ENCODE assay signal across 13 cellular contexts in the genomic region with DNA sequence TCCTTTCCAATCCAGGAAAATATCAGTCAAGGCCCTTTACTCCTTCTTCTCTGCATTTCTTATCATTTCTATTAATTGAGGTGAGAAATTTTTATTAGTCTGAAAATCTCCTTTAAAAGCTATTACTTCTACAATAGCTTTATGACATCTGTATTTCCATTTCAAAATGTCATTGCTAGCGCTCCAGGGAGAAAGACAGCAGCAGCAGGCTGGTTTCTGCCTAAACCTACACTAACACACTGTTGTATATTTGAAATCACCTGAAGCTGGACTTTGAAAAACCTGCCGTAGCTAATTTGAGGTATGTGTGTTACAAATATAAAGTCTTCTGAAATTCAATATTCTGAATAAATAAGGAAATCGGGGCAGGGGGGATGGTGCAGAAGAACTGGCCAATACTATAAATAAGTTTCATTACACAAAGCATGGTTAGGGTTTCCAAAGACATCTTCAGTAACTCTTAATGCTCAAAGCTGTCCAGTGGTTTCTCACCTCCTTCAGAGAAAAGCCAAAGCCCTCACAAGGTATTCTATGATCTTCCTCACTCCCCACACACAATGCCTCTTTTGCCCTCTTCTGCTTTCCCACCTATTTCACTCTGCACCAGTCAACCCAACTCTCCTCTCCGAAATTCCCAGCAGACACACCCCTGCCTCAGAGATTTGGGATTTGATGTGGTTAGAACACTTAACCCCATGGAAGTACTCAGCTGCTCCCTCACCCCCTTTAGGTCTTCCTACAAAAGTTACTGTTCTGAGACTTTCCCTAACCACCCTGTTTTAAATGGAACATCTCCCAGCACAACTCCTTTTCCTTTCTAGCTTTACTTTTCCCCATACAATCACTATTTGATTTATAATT.
A peak's percentile ranks its signal among the peaks of the same experiment; 100 is the strongest.
DNase-seq lines count a peak whose midpoint lies in the region; ATAC-seq and TF ChIP-seq lines count a peak whose summit lies in the region.
"Had no signal": no experiment of that assay in that cellular context is flagged by ENCODE, and none has a peak within 500 bp of the region (broad histone marks: within the 10 kb centered on the region; RNA-seq: fewer than 3 reads in every experiment).

No MANE protein-coding gene starts in this region.

- H3K4me1 Mint-ChIP-seq in activated T-cell treated with anti-CD3 and anti-CD28 coated beads, Interleukin-2, amount 50 U/mL, for 72 hours (ENCODE audit: low read depth) = peaks cover 2% of the 10 kb centered on the region
- peaks cover 55% of the 10 kb centered on the region for H3K4me1 Mint-ChIP-seq in central memory CD8-positive, alpha-beta T cell
- no peaks in the 10 kb centered on the region for H3K4me1 Mint-ChIP-seq in neural progenitor cell

- TF ChIP-seq CTCF in neural progenitor cell (IDR thresholded peaks at IDR 0.05) = no peak

- peaks cover 0 to 1% of the 10 kb centered on the region in 2 donors for H3K36me3 Mint-ChIP-seq in activated T-cell treated with anti-CD3 and anti-CD28 coated beads, Interleukin-2, amount 50 U/mL, for 72 hours (ENCODE audit: insufficient read depth in 2 of 2)
- H3K36me3 Mint-ChIP-seq in central memory CD8-positive, alpha-beta T cell (ENCODE audit: insufficient read depth) = no peaks in the 10 kb centered on the region
- no peaks in the 10 kb centered on the region for H3K36me3 Mint-ChIP-seq in neural progenitor cell

- H3K36me3 ChIP-seq in neural progenitor cell = no peaks in the 10 kb centered on the region
- H3K36me3 ChIP-seq: HAP-1 had no signal

- H3K9me3 Mint-ChIP-seq in activated T-cell treated with anti-CD3 and anti-CD28 coated beads, Interleukin-2, amount 50 U/mL, for 72 hours = no peaks in the 10 kb centered on the region
- H3K9me3 Mint-ChIP-seq in central memory CD8-positive, alpha-beta T cell = no peaks in the 10 kb centered on the region
- no peaks in the 10 kb centered on the region for H3K9me3 Mint-ChIP-seq in neural progenitor cell

- no peaks in the 10 kb centered on the region for H3K27me3 Mint-ChIP-seq in activated T-cell treated with anti-CD3 and anti-CD28 coated beads, Interleukin-2, amount 50 U/mL, for 72 hours (ENCODE audit: low read depth)
- no peaks in the 10 kb centered on the region for H3K27me3 Mint-ChIP-seq in central memory CD8-positive, alpha-beta T cell
- H3K27me3 Mint-ChIP-seq in neural progenitor cell (ENCODE audit: insufficient read depth, low read depth) = no peaks in the 10 kb centered on the region

- H3K9ac ChIP-seq in neural progenitor cell = no peak overlapping the region

- ATAC-seq in activated T-cell treated with anti-CD3 and anti-CD28 coated beads, Interleukin-2, amount 50 U/mL, for 72 hours (replicated peaks in 1 of 2) = no peak
- no peak for ATAC-seq in central memory CD8-positive, alpha-beta T cell (replicated peaks; ENCODE audit: extremely low read depth, poor library complexity, severe bottlenecking)
- no peak for ATAC-seq in GM21381 (IDR thresholded peaks at IDR 0.05; ENCODE audit: unreplicated experiment)
- ATAC-seq: PC-3 had no signal

- no peaks in the 10 kb centered on the region for H3K27me3 ChIP-seq in neural progenitor cell

- H3F3A ChIP-seq in neural progenitor cell (ENCODE audit: low read depth) = no peaks in the 10 kb centered on the region

- DNase-seq in activated T-cell treated with anti-CD3 and anti-CD28 coated beads, Interleukin-2, amount 50 U/mL, for 72 hours = no peak
- DNase-seq in activated T-cell treated with anti-CD3 and anti-CD28 coated beads for 4 hours (no peak), neural progenitor cell (ENCODE audit: low spot score) (no peak), NCI-H1436 (lab: John Stamatoyannopoulos, UW) (no peak), hepatic stellate cell (ENCODE audit: low spot score) (no peak), NCI-H1092 treated with DMSO at 0.1 percent for 48 hours (lab: John Stamatoyannopoulos, UW) (no peak)
- no peak for DNase-seq in central memory CD8-positive, alpha-beta T cell (ENCODE audit: low spot score in 2 of 2)
- DNase-seq: C1 segment of cervical spinal cord, NCI-H1694, NCI-H748 treated with DMSO at 0.1 percent for 48 hours, PC-3 had no signal

- no peak overlapping the region for H3K4me2 ChIP-seq in neural progenitor cell

- H3K27ac ChIP-seq in neural progenitor cell = no peak overlapping the region

- no peaks in the 10 kb centered on the region for H3K9me3 ChIP-seq in neural progenitor cell (ENCODE audit: low read depth)
- H3K9me3 ChIP-seq: HAP-1 had no signal

- peaks cover 4% of the 10 kb centered on the region for H4K20me1 ChIP-seq in neural progenitor cell (ENCODE audit: low read depth)

- no peaks in the 10 kb centered on the region for H3K4me1 ChIP-seq in neural progenitor cell

- H3K4me3 ChIP-seq in neural progenitor cell = no peak overlapping the region
- H3K4me3 ChIP-seq: HAP-1 had no signal

- peak overlapping the region; percentile 36 for H3K27ac Mint-ChIP-seq in activated T-cell treated with anti-CD3 and anti-CD28 coated beads, Interleukin-2, amount 50 U/mL, for 72 hours
- H3K27ac Mint-ChIP-seq in central memory CD8-positive, alpha-beta T cell (ENCODE audit: low read depth) = no peak overlapping the region
- peak overlapping the region; percentile 10 for H3K27ac Mint-ChIP-seq in neural progenitor cell

- no peak overlapping the region for H2AFZ ChIP-seq in neural progenitor cell (replicated peaks)

- no peak overlapping the region for H3K4me3 Mint-ChIP-seq in activated T-cell treated with anti-CD3 and anti-CD28 coated beads, Interleukin-2, amount 50 U/mL, for 72 hours
- H3K4me3 Mint-ChIP-seq in central memory CD8-positive, alpha-beta T cell = peak overlapping the region; percentile 29
- H3K4me3 Mint-ChIP-seq in neural progenitor cell = no peak overlapping the region

- H3K79me2 ChIP-seq in neural progenitor cell (ENCODE audit: low read depth) = peaks cover 32% of the 10 kb centered on the region
